29 cellular contexts compared by ENCODE assay signal in the genomic region with DNA sequence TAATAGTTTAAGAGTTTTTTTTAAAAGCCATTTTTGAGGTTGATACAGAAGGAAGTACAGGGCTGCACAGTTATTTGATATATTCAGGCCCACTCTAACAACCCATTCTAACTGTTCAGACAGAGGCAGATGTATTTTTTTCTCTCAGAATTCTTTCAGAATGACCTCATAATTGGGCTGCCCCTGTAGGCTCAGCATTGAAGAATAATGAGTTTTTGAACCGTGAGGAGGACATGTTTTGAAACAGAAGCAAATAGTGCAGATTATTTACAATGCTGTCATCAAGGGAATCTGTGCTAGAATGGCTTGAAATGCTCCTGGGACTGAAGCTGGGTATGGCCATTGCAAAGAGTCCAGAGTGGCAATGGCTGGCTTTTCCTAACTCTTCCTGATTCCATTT.
A peak's percentile ranks its signal among the peaks of the same experiment; 100 is the strongest.
DNase-seq lines count a peak whose midpoint lies in the region; ATAC-seq, FAIRE-seq and TF ChIP-seq lines count a peak whose summit lies in the region.
"Had no signal": no experiment of that assay in that cellular context is flagged by ENCODE, and none has a peak within 500 bp of the region (broad histone marks: within the 10 kb centered on the region; RNA-seq: fewer than 3 reads in every experiment).

No MANE protein-coding gene starts in this region.

- no peak overlapping the region for H3K4me3 ChIP-seq in GM23338
- H3K4me3 ChIP-seq: esophagus squamous epithelium, gastrocnemius medialis, HAP-1, SK-N-MC, transverse colon had no signal

- peaks cover 46% of the 10 kb centered on the region for H3K4me1 Mint-ChIP-seq in GM23338
- H3K4me1 Mint-ChIP-seq: activated CD4-positive, alpha-beta memory T cell treated with anti-CD3 and anti-CD28 coated beads, Interleukin-2, amount 10 ng/mL, durations not matched to agents 7 days and 5 days; activated naive CD4-positive, alpha-beta T cell treated with anti-CD3 and anti-CD28 coated beads, Interleukin-2, amount 50 U/mL, for 24 hours; CD4-positive, CD25-positive, alpha-beta regulatory T cell; natural killer cell had no signal

- no peak overlapping the region for H3K27ac ChIP-seq in GM23338 (ENCODE audit: low read depth)
- H3K27ac ChIP-seq: esophagus squamous epithelium, gastrocnemius medialis, KMS-11, SK-N-MC, transverse colon had no signal

- H3K79me2 ChIP-seq in GM23338 (replicated peaks; ENCODE audit: insufficient read depth) = no peaks in the 10 kb centered on the region

- no peak overlapping the region for H3K4me3 Mint-ChIP-seq in GM23338
- H3K4me3 Mint-ChIP-seq: activated CD4-positive, alpha-beta memory T cell treated with anti-CD3 and anti-CD28 coated beads, Interleukin-2, amount 10 ng/mL, durations not matched to agents 7 days and 5 days; activated naive CD4-positive, alpha-beta T cell treated with anti-CD3 and anti-CD28 coated beads, Interleukin-2, amount 50 U/mL, for 24 hours; CD4-positive, CD25-positive, alpha-beta regulatory T cell; endodermal cell; natural killer cell had no signal

- FAIRE-seq in urothelium cell line (lab: Jason Lieb, UNC) = no peak
- FAIRE-seq: D721Med, TTC549 had no signal

- no peaks in the 10 kb centered on the region for H3K9me2 ChIP-seq in GM23338 (ENCODE audit: insufficient read depth)

- no peaks in the 10 kb centered on the region for H3K36me3 Mint-ChIP-seq in GM23338 (ENCODE audit: low read depth)
- H3K36me3 Mint-ChIP-seq: activated naive CD4-positive, alpha-beta T cell treated with anti-CD3 and anti-CD28 coated beads, Interleukin-2, amount 50 U/mL, for 24 hours; CD4-positive, CD25-positive, alpha-beta regulatory T cell; natural killer cell had no signal

- no peaks in the 10 kb centered on the region for H3K36me3 ChIP-seq in GM23338 (ENCODE audit: insufficient read depth)
- H3K36me3 ChIP-seq: esophagus squamous epithelium, gastrocnemius medialis, HAP-1, transverse colon had no signal

- H2AFZ ChIP-seq in GM23338 = no peak overlapping the region

- H3F3A ChIP-seq in GM23338 (replicated peaks; ENCODE audit: low read depth) = no peaks in the 10 kb centered on the region

- TF ChIP-seq CTCF in GM23338 (conservative IDR thresholded peaks at IDR 0.05; ENCODE audit: low read depth in 2 of 2) = no peak

- H3K4me2 ChIP-seq in GM23338 = peak overlapping the region; percentile 24
- H3K4me2 ChIP-seq: KMS-11 had no signal

- peaks cover 26% of the 10 kb centered on the region for H3K4me1 ChIP-seq in GM23338 (ENCODE audit: insufficient read depth)
- H3K4me1 ChIP-seq: esophagus squamous epithelium, gastrocnemius medialis, transverse colon had no signal

- no peaks in the 10 kb centered on the region for H3K27me3 ChIP-seq in GM23338 (ENCODE audit: insufficient read depth)
- H3K27me3 ChIP-seq: esophagus squamous epithelium, gastrocnemius medialis, transverse colon had no signal

- no peak overlapping the region; the same call in 1 of the 2 replicates for H3K27ac Mint-ChIP-seq in GM23338
- H3K27ac Mint-ChIP-seq: activated CD4-positive, alpha-beta memory T cell treated with anti-CD3 and anti-CD28 coated beads, Interleukin-2, amount 10 ng/mL, durations not matched to agents 7 days and 5 days; activated naive CD4-positive, alpha-beta T cell treated with anti-CD3 and anti-CD28 coated beads, Interleukin-2, amount 50 U/mL, for 24 hours; activated T-helper 2 cell treated with anti-CD3 and anti-CD28 coated beads, Interferon-gamma antibody, Interleukin-2, Interleukin-4, amounts not matched to agents 10 μg/mL and 5 μg/mL and 100 μg/mL, durations not matched to agents 14 hours and 24 hours and 36 hours; CD4-positive, CD25-positive, alpha-beta regulatory T cell; endodermal cell; natural killer cell had no signal

- no peak for ATAC-seq in GM23338
- ATAC-seq in GM21515 (IDR thresholded peaks at IDR 0.05; ENCODE audit: unreplicated experiment) = no peak
- ATAC-seq: gastrocnemius medialis, left ventricle myocardium superior, natural killer cell had no signal

- no peaks in the 10 kb centered on the region for H3K9me3 Mint-ChIP-seq in GM23338
- H3K9me3 Mint-ChIP-seq: activated CD4-positive, alpha-beta memory T cell treated with anti-CD3 and anti-CD28 coated beads, Interleukin-2, amount 10 ng/mL, durations not matched to agents 7 days and 5 days; activated naive CD4-positive, alpha-beta T cell treated with anti-CD3 and anti-CD28 coated beads, Interleukin-2, amount 50 U/mL, for 24 hours; activated T-helper 2 cell treated with anti-CD3 and anti-CD28 coated beads, Interferon-gamma antibody, Interleukin-2, Interleukin-4, amounts not matched to agents 10 μg/mL and 5 μg/mL and 100 μg/mL, durations not matched to agents 14 hours and 24 hours and 36 hours; endodermal cell; natural killer cell had no signal

- H4K20me1 ChIP-seq in GM23338 (replicated peaks; ENCODE audit: insufficient read depth) = no peaks in the 10 kb centered on the region

- H3K27me3 Mint-ChIP-seq in GM23338 (ENCODE audit: insufficient read depth, low read depth, poor library complexity) = peaks cover 4% of the 10 kb centered on the region
- H3K27me3 Mint-ChIP-seq: activated CD4-positive, alpha-beta memory T cell treated with anti-CD3 and anti-CD28 coated beads, Interleukin-2, amount 10 ng/mL, durations not matched to agents 7 days and 5 days; activated naive CD4-positive, alpha-beta T cell treated with anti-CD3 and anti-CD28 coated beads, Interleukin-2, amount 50 U/mL, for 24 hours had no signal

- DNase-seq in GM23338 (ENCODE audit: low spot score) = no peak
- peak; percentile 35 for DNase-seq in RPMI7951 (ENCODE audit: low read depth)
- peak; percentile 16 for DNase-seq in kidney glomerular epithelial cell (lab: John Stamatoyannopoulos, UW)
- DNase-seq in urothelium cell line (ENCODE audit: low spot score) = peak; percentile 4
- no peak for DNase-seq in C1 segment of cervical spinal cord (lab: John Stamatoyannopoulos, UW)
- no peak for DNase-seq in MV-4-11 (lab: John Stamatoyannopoulos, UW)
- DNase-seq: activated CD4-positive, alpha-beta memory T cell treated with anti-CD3 and anti-CD28 coated beads, Interleukin-2, amount 10 ng/mL, durations not matched to agents 7 days and 5 days; anterior cingulate cortex; caudate nucleus; CD4-positive, CD25-positive, alpha-beta regulatory T cell; cortex of kidney; endodermal cell; esophagus squamous epithelium; gastrocnemius medialis; left ventricle myocardium superior; midbrain; natural killer cell; NCI-H1436; NCI-H2081 treated with DMSO at 0.1 percent for 48 hours; NCI-H82; transverse colon had no signal

TF ChIP-seq in GM23338, 12 proteins besides CTCF, POLR2A, EP300 and RAD21 (continues in another document):
- TF ChIP-seq ETS1 (IDR thresholded peaks at IDR 0.05) (no peak), ZNF114 (CRISPR knock-in tag; IDR thresholded peaks at IDR 0.05) (no peak), CREB1 (CRISPR knock-in tag; IDR thresholded peaks at IDR 0.05; ENCODE audit: low read depth) (no peak), JUNB (IDR thresholded peaks at IDR 0.05; ENCODE audit: unreplicated experiment) (no peak)

Comparison
In these comparisons a context has a peak if more than half of its experiments do, and no peak if none do; other contexts are left out.
1. DNase-seq: peak in RPMI7951 (single experiment), kidney glomerular epithelial cell (single experiment) and urothelium cell line (single experiment); none in GM23338 (single experiment), C1 segment of cervical spinal cord (0 of 14) and MV-4-11 (single experiment).